8 cellular contexts compared by ENCODE assay signal in genomic region chr5:7897014-7897600, GRCh38. TPM values are rescaled to one million over a fixed set of nuclear protein-coding genes. Genes with fewer than 3 reads are reported as not detected.
DNase-seq lines count a peak whose midpoint lies in the region; ATAC-seq, FAIRE-seq and TF ChIP-seq lines count a peak whose summit lies in the region.

No MANE protein-coding gene starts in this region.

- peaks cover 9% of the 10 kb centered on the region for H3K4me1 Mint-ChIP-seq in activated CD8-positive, alpha-beta T cell treated with anti-CD3 and anti-CD28 coated beads, Interleukin-2, amount 10 ng/mL, durations not matched to agents 7 days and 5 days (ENCODE audit: low read depth)

- H3K9me3 ChIP-seq in MM.1S (replicated peaks; ENCODE audit: insufficient read depth, low read length) (no peaks in the 10 kb centered on the region), keratinocyte (ENCODE audit: control insufficient read depth, low read depth, low read length) (no peaks in the 10 kb centered on the region)

- TF ChIP-seq POLR2A in GM12892 (IDR thresholded peaks at IDR 0.05; ENCODE audit: low read depth, low read length): no peak

- FAIRE-seq in GM12892 (lab: Jason Lieb, UNC): peak; percentile 17
- FAIRE-seq in keratinocyte (lab: Jason Lieb, UNC): no peak

- CTCF ChIA-PET in AG04449 (lab: Yijun Ruan, JAX): interaction anchor here (0.8 to 4.0 kb wide), 7 partner anchors 9 to 31 kb away, joined by 3 to 25 read pairs (median 5); no protein-coding TSS in a partner anchor
- CTCF ChIA-PET in activated CD8-positive, alpha-beta T cell treated with anti-CD3 and anti-CD28 coated beads, Interleukin-2, amount 10 ng/mL, durations not matched to agents 7 days and 5 days (lab: Charles Lee): interaction anchor here (1.1 to 4.2 kb wide), 2 partner anchors 8 to 10 kb away, joined by 3 to 23 read pairs; no protein-coding TSS in a partner anchor

- ATAC-seq in activated CD8-positive, alpha-beta T cell treated with anti-CD3 and anti-CD28 coated beads, Interleukin-2, amount 10 ng/mL, durations not matched to agents 7 days and 5 days: no peak
- ATAC-seq in HG02610 (IDR thresholded peaks at IDR 0.05; ENCODE audit: unreplicated experiment) (no peak), GM19467 (IDR thresholded peaks at IDR 0.05; ENCODE audit: unreplicated experiment) (no peak), omental fat pad (ENCODE audit: low FRiP score) (no peak)

- no peak for DNase-seq in AG04449 (ENCODE audit: low read depth, low spot score)
- DNase-seq in GM12892 (ENCODE audit: insufficient read length): no peak
- DNase-seq in MM.1S: no peak
- peak; percentile 30 for DNase-seq in activated CD8-positive, alpha-beta T cell treated with anti-CD3 and anti-CD28 coated beads, Interleukin-2, amount 10 ng/mL, durations not matched to agents 7 days and 5 days
- DNase-seq in keratinocyte (ENCODE audit: low read depth, low spot score): no peak
- no peak for DNase-seq in omental fat pad (ENCODE audit: low spot score)

- H3K9me2 ChIP-seq in MM.1S (replicated peaks; ENCODE audit: insufficient read depth, low read length): no peaks in the 10 kb centered on the region

- H3F3A ChIP-seq in MM.1S (ENCODE audit: insufficient read depth, low read length): peaks cover 21% of the 10 kb centered on the region

- H2AFZ ChIP-seq in MM.1S (ENCODE audit: low read length) (no peak overlapping the region), keratinocyte (ENCODE audit: control insufficient read depth, low read length) (no peak overlapping the region)

- H3K9ac ChIP-seq in MM.1S (ENCODE audit: low read length) (no peak overlapping the region), keratinocyte (ENCODE audit: control insufficient read depth, extremely low read depth, insufficient read depth, low read length) (no peak overlapping the region)

- H3K4me3 ChIP-seq in AG04449 (ENCODE audit: low read depth, low read length) (no peak overlapping the region), MM.1S (ENCODE audit: low read length) (no peak overlapping the region), keratinocyte (ENCODE audit: control insufficient read depth in 2 of 3, extremely low read depth in 1 of 3, insufficient read depth in 2 of 3, low read depth in 1 of 3, low read length in 3 of 3) (no peak overlapping the region)

- no peak overlapping the region for H3K4me2 ChIP-seq in MM.1S (ENCODE audit: low read depth, low read length)
- no peak overlapping the region for H3K4me2 ChIP-seq in keratinocyte (ENCODE audit: control insufficient read depth, extremely low read depth, insufficient read depth, low read depth, low read length)

- dilution Hi-C loops in keratinocyte (cut with MboI; ENCODE audit: extremely low pct_ligation_motif_present, low sequenced_read_pairs): no loop called here

- peaks cover 78% of the 10 kb centered on the region for H3K36me3 Mint-ChIP-seq in activated CD8-positive, alpha-beta T cell treated with anti-CD3 and anti-CD28 coated beads, Interleukin-2, amount 10 ng/mL, durations not matched to agents 7 days and 5 days (ENCODE audit: low read depth)

- H3K4me1 ChIP-seq in MM.1S (ENCODE audit: low read length) (peaks cover 31% of the 10 kb centered on the region), keratinocyte (ENCODE audit: control insufficient read depth, extremely low read depth, insufficient read depth, low read length) (no peaks in the 10 kb centered on the region)

- no peaks in the 10 kb centered on the region for H3K9me3 Mint-ChIP-seq in activated CD8-positive, alpha-beta T cell treated with anti-CD3 and anti-CD28 coated beads, Interleukin-2, amount 10 ng/mL, durations not matched to agents 7 days and 5 days (ENCODE audit: insufficient read depth)

- H4K20me1 ChIP-seq in MM.1S (ENCODE audit: insufficient read depth, low read length): peaks cover 14% of the 10 kb centered on the region
- H4K20me1 ChIP-seq in keratinocyte (ENCODE audit: control insufficient read depth, extremely low read depth, insufficient read depth, low read length): no peaks in the 10 kb centered on the region

- H3K36me3 ChIP-seq in MM.1S (replicated peaks; ENCODE audit: insufficient read depth, low read length) (peaks cover 62% of the 10 kb centered on the region), keratinocyte (ENCODE audit: control insufficient read depth in 2 of 2, extremely low read depth in 1 of 2, insufficient read depth in 2 of 2, low read length in 2 of 2) (peaks cover 28 to 30% of the 10 kb centered on the region in 2 experiments)

- peak; percentile 54 for TF ChIP-seq CTCF in AG04449 (IDR thresholded peaks at IDR 0.05; ENCODE audit: insufficient read depth, low read length, missing control alignments)
- peak; percentile 36 for TF ChIP-seq CTCF in MM.1S (IDR thresholded peaks at IDR 0.05; ENCODE audit: low read length)
- peak; percentile 35 to 57 (median 48) for TF ChIP-seq CTCF in keratinocyte (optimal IDR thresholded peaks at IDR 0.05 in 1 of 3, IDR thresholded peaks at IDR 0.05 in 1 of 3, conservative IDR thresholded peaks at IDR 0.05 in 1 of 3; ENCODE audit: extremely low read depth in 1 of 3, insufficient read depth in 2 of 3, low read length in 3 of 3)
- TF ChIP-seq CTCF in omental fat pad (IDR thresholded peaks at IDR 0.05): no peak

- H3K27ac Mint-ChIP-seq in activated CD8-positive, alpha-beta T cell treated with anti-CD3 and anti-CD28 coated beads, Interleukin-2, amount 10 ng/mL, durations not matched to agents 7 days and 5 days: no peak overlapping the region

- POLR2A ChIA-PET in AG04449 (lab: Yijun Ruan, JAX): no interaction called here
- POLR2A ChIA-PET in activated CD8-positive, alpha-beta T cell treated with anti-CD3 and anti-CD28 coated beads, Interleukin-2, amount 10 ng/mL, durations not matched to agents 7 days and 5 days (lab: Charles Lee): no interaction called here

- no peaks in the 10 kb centered on the region for H3K27me3 ChIP-seq in MM.1S (replicated peaks; ENCODE audit: insufficient read depth, low read length)
- H3K27me3 ChIP-seq in keratinocyte (ENCODE audit: control insufficient read depth, extremely low read depth, insufficient read depth, low read length): no peaks in the 10 kb centered on the region

- no peak overlapping the region for H3K4me3 Mint-ChIP-seq in activated CD8-positive, alpha-beta T cell treated with anti-CD3 and anti-CD28 coated beads, Interleukin-2, amount 10 ng/mL, durations not matched to agents 7 days and 5 days

- H3K9me1 ChIP-seq in keratinocyte (ENCODE audit: control insufficient read depth, extremely low read depth, insufficient read depth, low read length): no peaks in the 10 kb centered on the region

- H3K27ac ChIP-seq in MM.1S (ENCODE audit: low read length) (no peak overlapping the region), keratinocyte (ENCODE audit: control insufficient read depth, insufficient read depth, low read length) (no peak overlapping the region)

- H3K27me3 Mint-ChIP-seq in activated CD8-positive, alpha-beta T cell treated with anti-CD3 and anti-CD28 coated beads, Interleukin-2, amount 10 ng/mL, durations not matched to agents 7 days and 5 days (ENCODE audit: low read depth): no peaks in the 10 kb centered on the region

- H3K79me2 ChIP-seq in MM.1S (ENCODE audit: low read length) (peaks cover 60% of the 10 kb centered on the region), keratinocyte (ENCODE audit: control insufficient read depth, insufficient read depth, low read length) (no peaks in the 10 kb centered on the region)

RNA-seq across cellular contexts. Expression of gene MTRR, which starts 28.2 kb away (rescaled TPM):
- 23.0 TPM for polyA plus RNA-seq in GM12892 (2012; ENCODE audit: missing spikeins)
- total RNA-seq in activated CD8-positive, alpha-beta T cell treated with anti-CD3 and anti-CD28 coated beads, Interleukin-2, amount 10 ng/mL, durations not matched to agents 7 days and 5 days: 10 to 100 TPM; 39.1 to 49.7 TPM
- polyA plus RNA-seq in keratinocyte: 45.5 to 50.1 TPM (median 49.2 TPM) in 3 replicates
- 18.1 TPM for polyA plus RNA-seq in keratinocyte (2011; ENCODE audit: low read depth)
- polyA plus RNA-seq in keratinocyte (2011; cell fraction: cytosol; rRNA removed): 34.1 and 48.6 TPM in 2 replicates
- polyA plus RNA-seq in keratinocyte (2011; cell fraction: nucleus; rRNA removed): 69.1 and 74.7 TPM in 2 replicates
- 17.0 and 29.1 TPM in 2 replicates for polyA plus RNA-seq in keratinocyte (2012; ENCODE audit: low replicate concordance)
- polyA minus RNA-seq in keratinocyte: 57.6 to 98.8 TPM (median 73.5 TPM) in 3 replicates
- polyA minus RNA-seq in keratinocyte (2011; cell fraction: cytosol; rRNA and poly(A)+ RNA removed): 36.6 TPM
- polyA minus RNA-seq in keratinocyte (2011; cell fraction: nucleus; rRNA and poly(A)+ RNA removed): 35.2 and 42.4 TPM in 2 replicates
- total RNA-seq in omental fat pad: 10 to 100 TPM; 35.6 to 83.3 (median 43.0) TPM

RNA-seq across cellular contexts. Expression of gene FASTKD3, which starts 28.3 kb away (rescaled TPM):
- 17.1 TPM for polyA plus RNA-seq in GM12892 (2012; ENCODE audit: missing spikeins)
- 10 to 100 TPM; 10.8 to 13.8 TPM for total RNA-seq in activated CD8-positive, alpha-beta T cell treated with anti-CD3 and anti-CD28 coated beads, Interleukin-2, amount 10 ng/mL, durations not matched to agents 7 days and 5 days
- 8.0 to 13.8 TPM (median 13.5 TPM) in 3 replicates for polyA plus RNA-seq in keratinocyte
- polyA plus RNA-seq in keratinocyte (2011; ENCODE audit: low read depth): 12.9 TPM
- 5.8 and 10.2 TPM in 2 replicates for polyA plus RNA-seq in keratinocyte (2011; cell fraction: cytosol; rRNA removed)
- 11.8 and 16.3 TPM in 2 replicates for polyA plus RNA-seq in keratinocyte (2011; cell fraction: nucleus; rRNA removed)
- 5.0 and 8.3 TPM in 2 replicates for polyA plus RNA-seq in keratinocyte (2012; ENCODE audit: low replicate concordance)
- polyA minus RNA-seq in keratinocyte: 1.2 to 9.9 TPM (median 4.7 TPM) in 3 replicates
- polyA minus RNA-seq in keratinocyte (2011; cell fraction: cytosol; rRNA and poly(A)+ RNA removed): 7.5 TPM
- polyA minus RNA-seq in keratinocyte (2011; cell fraction: nucleus; rRNA and poly(A)+ RNA removed): 3.4 and 7.9 TPM in 2 replicates
- 10 to 100 TPM in 2 of 4 donors, 1 to 10 TPM in 2; 4.5 to 17.8 (median 10.3) TPM for total RNA-seq in omental fat pad

RNA-seq across cellular contexts. Expression of gene CFAP90, which starts 46.2 kb away (rescaled TPM):
- not detected for polyA plus RNA-seq in GM12892 (2012; ENCODE audit: missing spikeins)
- total RNA-seq in activated CD8-positive, alpha-beta T cell treated with anti-CD3 and anti-CD28 coated beads, Interleukin-2, amount 10 ng/mL, durations not matched to agents 7 days and 5 days: not detected
- not detected in 3 replicates for polyA plus RNA-seq in keratinocyte
- polyA plus RNA-seq in keratinocyte (2011; ENCODE audit: low read depth): not detected
- not detected in 2 replicates for polyA plus RNA-seq in keratinocyte (2011; cell fraction: cytosol; rRNA removed)
- polyA plus RNA-seq in keratinocyte (2011; cell fraction: nucleus; rRNA removed): not detected in 2 replicates
- not detected in 2 replicates for polyA plus RNA-seq in keratinocyte (2012; ENCODE audit: low replicate concordance)
- not detected in 3 replicates for polyA minus RNA-seq in keratinocyte
- not detected for polyA minus RNA-seq in keratinocyte (2011; cell fraction: cytosol; rRNA and poly(A)+ RNA removed)
- not detected in 2 replicates for polyA minus RNA-seq in keratinocyte (2011; cell fraction: nucleus; rRNA and poly(A)+ RNA removed)
- under 1 TPM in 1 of 4 donors, not detected in 3; 0.88 TPM for total RNA-seq in omental fat pad

Comparison
In these comparisons a context has a peak if more than half of its experiments do, and no peak if none do; other contexts are left out.
1. CTCF ChIP-seq: peak in AG04449 (single experiment), MM.1S (single experiment) and keratinocyte (3 of 3); none in omental fat pad (0 of 3).